Comparison of ENCODE assay signal across 8 cellular contexts in the genomic region with DNA sequence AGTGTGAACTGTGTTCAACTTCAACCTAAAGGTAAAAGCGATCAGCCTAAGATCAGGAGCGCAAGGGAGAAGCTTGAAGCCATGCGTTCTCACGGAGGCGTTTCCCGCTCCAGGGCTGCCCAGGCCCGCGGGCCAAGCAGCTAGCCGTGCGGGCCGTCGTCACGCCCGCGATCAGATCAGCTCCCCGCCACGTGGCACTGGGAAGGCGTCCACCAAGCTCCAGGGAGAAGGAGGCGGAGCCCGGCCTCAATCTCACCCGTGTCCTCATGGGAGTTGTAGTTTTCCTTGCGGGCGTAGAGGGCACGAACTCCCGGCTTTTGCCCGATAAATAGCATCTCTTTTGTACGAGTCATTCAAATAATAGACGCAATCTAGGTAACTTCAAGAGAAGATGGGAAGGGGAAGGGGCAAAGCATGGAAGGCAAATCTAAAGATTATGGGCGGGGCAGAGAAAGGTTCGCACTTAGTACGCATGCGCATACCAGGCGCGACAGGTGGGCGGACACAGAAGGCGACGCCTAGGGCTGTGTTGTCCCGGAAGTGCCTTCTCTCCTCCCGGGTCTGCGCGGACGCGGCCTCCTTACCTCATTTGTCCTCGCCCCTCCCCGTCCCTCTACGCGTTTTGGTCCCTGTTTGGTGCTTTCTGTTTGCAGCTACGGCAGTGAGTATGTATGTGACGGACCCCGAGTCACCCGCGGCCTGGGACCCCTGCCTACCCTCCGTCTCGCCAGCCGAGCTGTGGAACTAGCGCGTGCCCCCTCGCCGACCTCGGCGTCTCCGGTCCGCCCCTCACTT.
A peak's percentile ranks its signal among the peaks of the same experiment; 100 is the strongest.
DNase-seq lines count a peak whose midpoint lies in the region; ATAC-seq lines count a peak whose summit lies in the region.

No MANE protein-coding gene starts in this region.

- peak overlapping the region; percentile 93 for H3K4me3 Mint-ChIP-seq in activated naive CD4-positive, alpha-beta T cell treated with anti-CD3 and anti-CD28 coated beads, Interleukin-2, amount 50 U/mL, for 24 hours

- peaks cover 45% of the 10 kb centered on the region for H3K4me1 Mint-ChIP-seq in activated naive CD4-positive, alpha-beta T cell treated with anti-CD3 and anti-CD28 coated beads, Interleukin-2, amount 50 U/mL, for 24 hours

- peak overlapping the region; percentile 96 for H3K27ac Mint-ChIP-seq in activated naive CD4-positive, alpha-beta T cell treated with anti-CD3 and anti-CD28 coated beads, Interleukin-2, amount 50 U/mL, for 24 hours

- H3K36me3 ChIP-seq in SK-N-MC (ENCODE audit: insufficient read depth, low read length): peaks cover 11% of the 10 kb centered on the region; the same call in 1 of the 2 replicates

- H3K9me3 Mint-ChIP-seq in activated naive CD4-positive, alpha-beta T cell treated with anti-CD3 and anti-CD28 coated beads, Interleukin-2, amount 50 U/mL, for 24 hours: no peaks in the 10 kb centered on the region

- peak overlapping the region; percentile 88 for H3K27ac ChIP-seq in SK-N-MC

- peak; percentile 86 for ATAC-seq in HG02571 (IDR thresholded peaks at IDR 0.05; ENCODE audit: unreplicated experiment)

- H3K9ac ChIP-seq in SK-N-MC (ENCODE audit: insufficient read length): peak overlapping the region; percentile 88

- peak overlapping the region; percentile 92 for H3K4me3 ChIP-seq in SK-N-MC

- no peaks in the 10 kb centered on the region for H3K27me3 Mint-ChIP-seq in activated naive CD4-positive, alpha-beta T cell treated with anti-CD3 and anti-CD28 coated beads, Interleukin-2, amount 50 U/mL, for 24 hours

- DNase-seq in GM04504 (ENCODE audit: low read depth): peak; percentile 82
- DNase-seq in NCI-H1048 (lab: John Stamatoyannopoulos, UW): peak; percentile 79
- DNase-seq in SK-N-MC (ENCODE audit: low read depth, low spot score): peak; percentile 82
- peak; percentile 91 for DNase-seq in globus pallidus (ENCODE audit: low spot score)
- DNase-seq in non-pigmented ciliary epithelial cell (ENCODE audit: low read depth): peak; percentile 66
- peak; percentile 96 for DNase-seq in superior temporal gyrus (ENCODE audit: extremely low spot score)

- H3K9me3 ChIP-seq in SK-N-MC (ENCODE audit: low read depth, low read length): no peaks in the 10 kb centered on the region; the same call in 1 of the 2 replicates

- peaks cover 11% of the 10 kb centered on the region for H3K36me3 Mint-ChIP-seq in activated naive CD4-positive, alpha-beta T cell treated with anti-CD3 and anti-CD28 coated beads, Interleukin-2, amount 50 U/mL, for 24 hours

Comparison
In these comparisons a context has a peak if more than half of its experiments do, and no peak if none do; other contexts are left out.
1. Peak in every context shown above with its lines: DNase-seq, ATAC-seq, H3K4me3 ChIP-seq and H3K27ac ChIP-seq.